9 cellular contexts compared by ENCODE assay signal in the genomic region with DNA sequence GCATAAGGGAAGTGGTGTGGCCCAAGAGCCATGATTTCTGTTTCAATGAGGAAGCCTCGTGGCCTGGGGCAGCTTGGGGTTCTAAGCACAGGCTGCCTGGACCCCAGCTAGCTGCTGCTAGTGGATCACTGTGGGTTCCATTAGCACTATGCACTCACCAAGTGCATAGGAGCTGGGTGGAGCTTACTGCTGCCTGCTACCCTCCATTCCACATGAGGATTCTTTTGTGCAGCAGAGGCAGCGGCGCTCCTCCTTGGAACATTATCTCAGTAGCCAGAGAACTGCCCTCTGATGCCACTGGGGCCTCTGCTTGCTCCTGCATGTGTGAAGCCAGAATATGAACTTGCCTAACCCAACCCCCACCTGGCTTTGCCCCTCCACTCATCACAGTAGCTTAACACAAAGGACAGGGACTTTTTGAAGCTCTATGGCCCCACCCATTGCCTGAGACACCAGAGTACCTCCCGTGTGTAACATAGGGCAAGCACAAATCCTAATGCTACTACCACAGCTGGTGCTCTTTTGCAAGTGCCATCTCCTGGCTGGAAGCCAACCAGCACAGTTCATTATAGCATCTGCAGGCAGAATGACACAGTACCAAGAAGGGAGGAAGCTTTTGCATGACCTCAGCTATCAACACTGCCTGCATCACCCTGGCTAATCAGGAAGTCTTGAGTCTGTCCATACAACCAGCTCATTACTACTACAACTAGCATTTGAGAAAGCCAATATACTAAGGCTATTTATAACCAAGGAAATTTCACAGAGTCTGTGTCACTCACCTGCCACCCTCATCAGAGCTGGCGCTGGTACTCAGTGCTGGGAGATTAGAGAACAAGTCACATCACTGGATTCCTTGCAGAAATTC.
DNase-seq lines count a peak whose midpoint lies in the region; ATAC-seq and TF ChIP-seq lines count a peak whose summit lies in the region.
"Had no signal": no experiment of that assay in that cellular context is flagged by ENCODE, and none has a peak within 500 bp of the region (broad histone marks: within the 10 kb centered on the region; RNA-seq: fewer than 3 reads in every experiment).

No MANE protein-coding gene starts in this region.

- H3K27ac ChIP-seq in SK-N-SH (ENCODE audit: low read depth in 2 of 2, low read length in 1 of 2) = peak overlapping the region in 1 of 2 experiments; percentile 22; a peak in 1 of 4 replicates

- POLR2A ChIA-PET in SK-N-SH (lab: Yijun Ruan, JAX) = interaction anchor here (0.9 to 2.1 kb wide), 2 partner anchors 298 to 314 kb away, joined by 5 to 10 read pairs; a partner anchor contains a TSS

- H3K9me3 ChIP-seq in ES-I3 (ENCODE audit: control insufficient read depth, insufficient read depth, low read length) (no peaks in the 10 kb centered on the region), SK-N-SH (no peaks in the 10 kb centered on the region; the same call in 1 of the 2 replicates)

- H3F3A ChIP-seq in SK-N-SH (replicated peaks; ENCODE audit: insufficient read depth) = no peaks in the 10 kb centered on the region

- peaks cover 54% of the 10 kb centered on the region for H3K4me1 ChIP-seq in ES-I3 (ENCODE audit: insufficient read depth, low read length)
- H3K4me1 ChIP-seq in SK-N-SH (ENCODE audit: control insufficient read depth in 1 of 2, insufficient read depth in 2 of 2, low read depth in 1 of 2, low read length in 1 of 2) = peaks cover 3 to 36% of the 10 kb centered on the region in 2 experiments; a peak in 2 of 4 replicates

- H3K9ac ChIP-seq in ES-I3 (ENCODE audit: low read depth, low read length) (peak overlapping the region; percentile 14; the same call in 1 of the 2 replicates), SK-N-SH (no peak overlapping the region)

- DNase-seq in Jurkat, Clone E6-1 (ENCODE audit: low read depth, low spot score) = peak; percentile 32
- DNase-seq in SK-N-SH = peak; percentile 15
- DNase-seq in midbrain (lab: John Stamatoyannopoulos, UW) = peak; percentile 13
- no peak for DNase-seq in cerebellum (ENCODE audit: low spot score)
- DNase-seq in stimulated activated CD8-positive, alpha-beta memory T cell treated with anti-CD3 and anti-CD28 coated beads, Interleukin-4, amount 100 ng/mL, for 48 hours = no peak
- DNase-seq in stimulated activated CD4-positive, alpha-beta T cell treated with anti-CD3 and anti-CD28 coated beads, Interleukin-15, amount 100 ng/mL, for 24 hours = no peak
- DNase-seq: T-cell had no signal

- H2AFZ ChIP-seq in SK-N-SH (ENCODE audit: low read depth) = no peak overlapping the region

- H3K27me3 ChIP-seq in SK-N-SH (ENCODE audit: insufficient read depth) = no peaks in the 10 kb centered on the region

- TF ChIP-seq RAD21 in SK-N-SH (IDR thresholded peaks at IDR 0.05; ENCODE audit: low read length) = no peak

- WGBS in SK-N-SH (ENCODE audit: low lambda C conversion rate) = 66% methylated on average over 3 of the region's 5 CpGs

- no peaks in the 10 kb centered on the region for H3K36me3 ChIP-seq in ES-I3 (ENCODE audit: insufficient read depth, low read length)
- no peaks in the 10 kb centered on the region for H3K36me3 ChIP-seq in SK-N-SH (replicated peaks in 1 of 2; ENCODE audit: control insufficient read depth in 1 of 2, insufficient read depth in 2 of 2, low read length in 1 of 2)

- CTCF ChIA-PET in SK-N-SH (lab: Yijun Ruan, JAX) = interaction anchor here (0.9 to 1.8 kb wide), 3 partner anchors 209 to 495 kb away, joined by 3 to 6 read pairs (median 5); a partner anchor contains a TSS

- no peak for ATAC-seq in GM18909 (IDR thresholded peaks at IDR 0.05; ENCODE audit: poor library complexity, unreplicated experiment)
- ATAC-seq: T-cell had no signal

- TF ChIP-seq EP300 in SK-N-SH (IDR thresholded peaks at IDR 0.05; ENCODE audit: borderline replicate concordance in 1 of 2, low read depth in 1 of 2, low read length in 1 of 2) = peak in 1 of 2 experiments; percentile 52; a peak in 1 of 4 replicates

- no peak for TF ChIP-seq CTCF in SK-N-SH (IDR thresholded peaks at IDR 0.05)

- H3K4me3 ChIP-seq in Jurkat, Clone E6-1 (ENCODE audit: low read length) = no peak overlapping the region
- H3K4me3 ChIP-seq in SK-N-SH (ENCODE audit: low read depth in 2 of 2, low read length in 1 of 2) = no peak overlapping the region

- H3K9me2 ChIP-seq in SK-N-SH = no peaks in the 10 kb centered on the region

- H3K4me2 ChIP-seq in SK-N-SH = no peak overlapping the region

- no peaks in the 10 kb centered on the region for H3K79me2 ChIP-seq in SK-N-SH (ENCODE audit: insufficient read depth)

- H4K20me1 ChIP-seq in SK-N-SH (ENCODE audit: insufficient read depth) = no peaks in the 10 kb centered on the region

TF ChIP-seq in SK-N-SH, 30 proteins besides CTCF, POLR2A, EP300 and RAD21:
- peak; percentile 64 for TF ChIP-seq NFIC (IDR thresholded peaks at IDR 0.05; ENCODE audit: borderline replicate concordance)
- peak; percentile 56 for TF ChIP-seq TCF12 (IDR thresholded peaks at IDR 0.05)
- no peak for TF ChIP-seq GABPA (IDR thresholded peaks at IDR 0.05; ENCODE audit: low read depth)

Comparison
In these comparisons a context has a peak if more than half of its experiments do, and no peak if none do; other contexts are left out.
1. DNase-seq: peak in Jurkat, Clone E6-1 (single experiment), SK-N-SH (single experiment) and midbrain (single experiment); none in cerebellum (single experiment), stimulated activated CD8-positive, alpha-beta memory T cell treated with anti-CD3 and anti-CD28 coated beads, Interleukin-4, amount 100 ng/mL, for 48 hours (single experiment) and stimulated activated CD4-positive, alpha-beta T cell treated with anti-CD3 and anti-CD28 coated beads, Interleukin-15, amount 100 ng/mL, for 24 hours (single experiment).